29 cellular contexts compared by ENCODE assay signal in the genomic region with DNA sequence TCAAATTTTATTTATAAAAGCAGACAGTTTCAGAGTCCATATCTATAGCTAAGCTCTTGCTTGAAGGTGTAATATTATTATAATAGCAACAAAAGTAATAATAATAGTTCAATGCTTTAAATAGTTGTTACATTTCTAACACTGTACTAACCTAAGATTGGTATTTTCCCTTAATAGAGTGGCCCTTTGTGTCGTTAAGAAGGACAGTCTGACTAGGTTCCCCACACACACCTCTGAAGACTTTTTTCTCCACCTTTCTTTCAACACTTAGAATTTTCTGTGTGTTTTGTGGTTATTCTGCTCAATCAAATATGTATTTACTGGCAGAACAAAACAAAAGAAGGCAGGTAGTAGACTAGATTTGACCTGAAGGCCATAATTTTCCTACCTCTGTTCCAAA.
A peak's percentile ranks its signal among the peaks of the same experiment; 100 is the strongest.
DNase-seq lines count a peak whose midpoint lies in the region; ATAC-seq and FAIRE-seq lines count a peak whose summit lies in the region.
"Had no signal": no experiment of that assay in that cellular context is flagged by ENCODE, and none has a peak within 500 bp of the region (broad histone marks: within the 10 kb centered on the region; RNA-seq: fewer than 3 reads in every experiment).

No MANE protein-coding gene starts in this region.

- no peak for DNase-seq in OCI-M1 (lab: John Stamatoyannopoulos, UW)
- no peak for DNase-seq in right cardiac atrium
- DNase-seq in GM19239 (ENCODE audit: insufficient read length, low spot score): no peak
- no peak for DNase-seq in COR-L47 (lab: John Stamatoyannopoulos, UW)
- DNase-seq: 8988T; activated B cell treated with CpG ODN at 0.5 μM for 24 hours; activated CD4-positive, alpha-beta memory T cell treated with anti-CD3 and anti-CD28 coated beads, Interleukin-2, amount 10 ng/mL, durations not matched to agents 7 days and 5 days; activated gamma-delta T cell treated with Interleukin-2 at 50 U/mL for 16 hours; body of pancreas; CD4-positive, alpha-beta memory T cell; DMS79; erythroblast; foreskin fibroblast; Karpas-422; left ventricle myocardium superior; natural killer cell; NCI-H187 treated with DMSO at 0.1 percent for 48 hours; NCI-H82; stomach; T-helper 9 cell had no signal

- no peaks in the 10 kb centered on the region for H3K27me3 ChIP-seq in right cardiac atrium (ENCODE audit: control insufficient read depth, insufficient read depth)
- H3K27me3 ChIP-seq: body of pancreas, hepatocyte, stomach had no signal

- no peak overlapping the region for H3K4me3 ChIP-seq in right cardiac atrium (ENCODE audit: low read length)
- H3K4me3 ChIP-seq: body of pancreas, hepatocyte, stomach had no signal

- FAIRE-seq in GM19239 (lab: Jason Lieb, UNC): no peak
- FAIRE-seq: GM12892 had no signal

- 72% methylated on average over 1 of the region's 1 CpG for WGBS in right cardiac atrium

- ATAC-seq in GM18498 (IDR thresholded peaks at IDR 0.05; ENCODE audit: unreplicated experiment): peak; percentile 29
- ATAC-seq in GM19023 (IDR thresholded peaks at IDR 0.05; ENCODE audit: unreplicated experiment): peak; percentile 23
- peak; percentile 21 for ATAC-seq in HG02588 (IDR thresholded peaks at IDR 0.05; ENCODE audit: unreplicated experiment)
- ATAC-seq in HG03378 (IDR thresholded peaks at IDR 0.05; ENCODE audit: unreplicated experiment): peak; percentile 27
- ATAC-seq in right cardiac atrium: no peak
- ATAC-seq: body of pancreas, HCT116, left ventricle myocardium superior, natural killer cell, sciatic nerve had no signal

- intact Hi-C loops in right cardiac atrium (cut with DNase I): no loop called here

- no peaks in the 10 kb centered on the region for H3K9me3 ChIP-seq in right cardiac atrium (ENCODE audit: control insufficient read depth, low read length)
- H3K9me3 ChIP-seq: body of pancreas, stomach had no signal

- H3K4me1 ChIP-seq in right cardiac atrium (ENCODE audit: control insufficient read depth, insufficient read depth, low read length): no peaks in the 10 kb centered on the region
- H3K4me1 ChIP-seq: body of pancreas, parathyroid adenoma, stomach had no signal

- H3K27ac ChIP-seq in right cardiac atrium (ENCODE audit: low read length): no peak overlapping the region
- H3K27ac ChIP-seq: body of pancreas, hepatocyte, parathyroid adenoma, stomach had no signal

Comparison
In these comparisons a context has a peak if more than half of its experiments do, and no peak if none do; other contexts are left out.
1. ATAC-seq: peak in GM18498 (single experiment), GM19023 (single experiment), HG02588 (single experiment) and HG03378 (single experiment); none in right cardiac atrium (0 of 2).